In genomic region chr15:88652456-88653199, GRCh38 we compare ENCODE assay signal across 17 cellular contexts. TPM values are rescaled to one million over a fixed set of nuclear protein-coding genes. Genes with fewer than 3 reads are reported as not detected.
A peak's percentile ranks its signal among the peaks of the same experiment; 100 is the strongest.
DNase-seq lines count a peak whose midpoint lies in the region; ATAC-seq and TF ChIP-seq lines count a peak whose summit lies in the region.
"Had no signal": no experiment of that assay in that cellular context is flagged by ENCODE, and none has a peak within 500 bp of the region (broad histone marks: within the 10 kb centered on the region; RNA-seq: fewer than 3 reads in every experiment).

No MANE protein-coding gene starts in this region.

- H3K4me1 ChIP-seq in upper lobe of right lung: peaks cover 24% of the 10 kb centered on the region

- peaks cover 52% of the 10 kb centered on the region for H3K36me3 Mint-ChIP-seq in activated CD8-positive, alpha-beta T cell treated with anti-CD3 and anti-CD28 coated beads, Interleukin-2, amount 10 ng/mL, durations not matched to agents 7 days and 5 days (ENCODE audit: low read depth)
- H3K36me3 Mint-ChIP-seq in memory B cell: peaks cover 17% of the 10 kb centered on the region

- H3K36me3 ChIP-seq in upper lobe of right lung: no peaks in the 10 kb centered on the region
- H3K36me3 ChIP-seq: adrenal gland; BLaER1 treated with 17β-estradiol and CSF1 and Interleukin-3, amounts not matched to agents 10 nM and 100 nM; colonic mucosa had no signal

- no peak for TF ChIP-seq CTCF in upper lobe of right lung (IDR thresholded peaks at IDR 0.05)

- no peak overlapping the region for H3K27ac ChIP-seq in upper lobe of right lung
- H3K27ac ChIP-seq: adrenal gland; BLaER1 treated with 17β-estradiol and CSF1 and Interleukin-3, amounts not matched to agents 10 nM and 100 nM; colonic mucosa; psoas muscle had no signal

- intact Hi-C loops in upper lobe of right lung (cut with DNase I): no loop called here

- DNase-seq in stimulated activated CD4-positive, alpha-beta T cell treated with anti-CD3 and anti-CD28 coated beads, Interleukin-4, amount 100 ng/mL, for 24 hours: peak; percentile 2
- DNase-seq in stimulated activated CD4-positive, alpha-beta T cell treated with anti-CD3 and anti-CD28 coated beads, Interleukin-2, amount 100 ng/mL, for 24 hours: no peak
- peak; percentile 18 for DNase-seq in activated CD8-positive, alpha-beta T cell treated with anti-CD3 and anti-CD28 coated beads, Interleukin-2, amount 10 ng/mL, durations not matched to agents 7 days and 5 days
- DNase-seq in memory B cell (ENCODE audit: low spot score in 2 of 2) (no peak), DMS79 treated with DMSO at 0.1 percent for 48 hours (lab: John Stamatoyannopoulos, UW) (no peak), DMS153 treated with DMSO at 0.1 percent for 48 hours (lab: John Stamatoyannopoulos, UW; ENCODE audit: unreplicated experiment) (no peak), germinal center (ENCODE audit: low spot score) (no peak), upper lobe of right lung (no peak)
- DNase-seq: activated CD4-positive, alpha-beta T cell treated with anti-CD3 and anti-CD28 coated beads for 1 hour; KG1; NCI-H187 treated with DMSO at 0.1 percent for 48 hours; psoas muscle; stimulated activated CD4-positive, alpha-beta T cell treated with anti-CD3 and anti-CD28 coated beads, Interleukin-1b, Interleukin-23, amount 100 ng/mL, for 48 hours; stimulated activated naive CD4-positive, alpha-beta T cell treated with Interleukin-2 at 50 U/mL for 16 hours had no signal

- POLR2A ChIA-PET in activated CD8-positive, alpha-beta T cell treated with anti-CD3 and anti-CD28 coated beads, Interleukin-2, amount 10 ng/mL, durations not matched to agents 7 days and 5 days (lab: Charles Lee): no interaction called here

- ATAC-seq in activated CD8-positive, alpha-beta T cell treated with anti-CD3 and anti-CD28 coated beads, Interleukin-2, amount 10 ng/mL, durations not matched to agents 7 days and 5 days: no peak
- ATAC-seq in memory B cell (ENCODE audit: low read depth): no peak
- ATAC-seq in upper lobe of right lung: no peak
- ATAC-seq: psoas muscle had no signal

- no peaks in the 10 kb centered on the region for H3K9me3 Mint-ChIP-seq in activated CD8-positive, alpha-beta T cell treated with anti-CD3 and anti-CD28 coated beads, Interleukin-2, amount 10 ng/mL, durations not matched to agents 7 days and 5 days (ENCODE audit: insufficient read depth)
- no peaks in the 10 kb centered on the region for H3K9me3 Mint-ChIP-seq in memory B cell

- H3K27me3 ChIP-seq in upper lobe of right lung: no peaks in the 10 kb centered on the region
- H3K27me3 ChIP-seq: adrenal gland; BLaER1 treated with 17β-estradiol and CSF1 and Interleukin-3, amounts not matched to agents 10 nM and 100 nM; colonic mucosa had no signal

- peaks cover 65% of the 10 kb centered on the region for H3K4me1 Mint-ChIP-seq in activated CD8-positive, alpha-beta T cell treated with anti-CD3 and anti-CD28 coated beads, Interleukin-2, amount 10 ng/mL, durations not matched to agents 7 days and 5 days (ENCODE audit: low read depth)
- peaks cover 53% of the 10 kb centered on the region for H3K4me1 Mint-ChIP-seq in memory B cell

- H3K9me3 ChIP-seq in upper lobe of right lung: no peaks in the 10 kb centered on the region
- H3K9me3 ChIP-seq: adrenal gland; BLaER1 treated with 17β-estradiol and CSF1 and Interleukin-3, amounts not matched to agents 10 nM and 100 nM; colonic mucosa; psoas muscle had no signal

- no peak overlapping the region for H3K4me3 Mint-ChIP-seq in activated CD8-positive, alpha-beta T cell treated with anti-CD3 and anti-CD28 coated beads, Interleukin-2, amount 10 ng/mL, durations not matched to agents 7 days and 5 days
- no peak overlapping the region for H3K4me3 Mint-ChIP-seq in memory B cell

- CTCF ChIA-PET in activated CD8-positive, alpha-beta T cell treated with anti-CD3 and anti-CD28 coated beads, Interleukin-2, amount 10 ng/mL, durations not matched to agents 7 days and 5 days (lab: Charles Lee): interaction anchor here (1.0 kb wide), 1 partner anchor 12 kb away, joined by 5 read pairs; no protein-coding TSS in a partner anchor

- peak overlapping the region; percentile 68 for H3K27ac Mint-ChIP-seq in activated CD8-positive, alpha-beta T cell treated with anti-CD3 and anti-CD28 coated beads, Interleukin-2, amount 10 ng/mL, durations not matched to agents 7 days and 5 days
- peak overlapping the region; percentile 67 for H3K27ac Mint-ChIP-seq in memory B cell

- no peaks in the 10 kb centered on the region for H3K27me3 Mint-ChIP-seq in activated CD8-positive, alpha-beta T cell treated with anti-CD3 and anti-CD28 coated beads, Interleukin-2, amount 10 ng/mL, durations not matched to agents 7 days and 5 days (ENCODE audit: low read depth)
- H3K27me3 Mint-ChIP-seq in memory B cell: no peaks in the 10 kb centered on the region

- H3K4me3 ChIP-seq in upper lobe of right lung: no peak overlapping the region
- H3K4me3 ChIP-seq: adrenal gland; BLaER1 treated with 17β-estradiol and CSF1 and Interleukin-3, amounts not matched to agents 10 nM and 100 nM; colonic mucosa; psoas muscle had no signal

RNA-seq across cellular contexts. Expression of gene ISG20, which starts 13.8 kb away (rescaled TPM):
- total RNA-seq in activated CD8-positive, alpha-beta T cell treated with anti-CD3 and anti-CD28 coated beads, Interleukin-2, amount 10 ng/mL, durations not matched to agents 7 days and 5 days: 100 to 1,000 TPM; 141 to 151 TPM
- 34.9 TPM for total RNA-seq in upper lobe of right lung

RNA-seq across cellular contexts. Expression of gene AEN, which starts 31.5 kb away (rescaled TPM):
- 10 to 100 TPM; 52.6 to 53.2 TPM for total RNA-seq in activated CD8-positive, alpha-beta T cell treated with anti-CD3 and anti-CD28 coated beads, Interleukin-2, amount 10 ng/mL, durations not matched to agents 7 days and 5 days
- total RNA-seq in upper lobe of right lung: 34.6 TPM

Comparison
In these comparisons a context has a peak if more than half of its experiments do, and no peak if none do; other contexts are left out.
1. DNase-seq: peak in stimulated activated CD4-positive, alpha-beta T cell treated with anti-CD3 and anti-CD28 coated beads, Interleukin-4, amount 100 ng/mL, for 24 hours (single experiment) and activated CD8-positive, alpha-beta T cell treated with anti-CD3 and anti-CD28 coated beads, Interleukin-2, amount 10 ng/mL, durations not matched to agents 7 days and 5 days (single experiment); none in stimulated activated CD4-positive, alpha-beta T cell treated with anti-CD3 and anti-CD28 coated beads, Interleukin-2, amount 100 ng/mL, for 24 hours (0 of 2), memory B cell (0 of 2), DMS79 treated with DMSO at 0.1 percent for 48 hours (single experiment), DMS153 treated with DMSO at 0.1 percent for 48 hours (single experiment), germinal center (single experiment) and upper lobe of right lung (single experiment).